ENCODE assay signal across 24 cellular contexts in genomic region chr5:148873690-148874485, GRCh38. TPM values are rescaled to one million over a fixed set of nuclear protein-coding genes. Genes with fewer than 3 reads are reported as not detected.
DNase-seq lines count a peak whose midpoint lies in the region; TF ChIP-seq lines count a peak whose summit lies in the region.
"Had no signal": no experiment of that assay in that cellular context is flagged by ENCODE, and none has a peak within 500 bp of the region (broad histone marks: within the 10 kb centered on the region; RNA-seq: fewer than 3 reads in every experiment).

No MANE protein-coding gene starts in this region.

- H3K27ac ChIP-seq in right atrium auricular region, result peak overlapping the region; percentile 26 to 50
- H3K27ac ChIP-seq in skeletal muscle tissue (ENCODE audit: low read depth, low read length), result peak overlapping the region; percentile 32
- H3K27ac ChIP-seq: colonic mucosa, Peyer's patch, sigmoid colon had no signal

- no peak for TF ChIP-seq CTCF in right atrium auricular region (IDR thresholded peaks at IDR 0.05)

- H3K4me1 ChIP-seq in right atrium auricular region (peaks cover 0 to 27% of the 10 kb centered on the region in 2 donors), skeletal muscle tissue (ENCODE audit: control insufficient read depth in 3 of 3, insufficient read depth in 3 of 3, low read length in 3 of 3) (peaks cover 14 to 27% (median 26%) of the 10 kb centered on the region in 3 donors)
- H3K4me1 ChIP-seq: colonic mucosa, Peyer's patch had no signal

- H3K27me3 ChIP-seq in right atrium auricular region (no peaks in the 10 kb centered on the region), skeletal muscle tissue (ENCODE audit: control insufficient read depth in 3 of 3, insufficient read depth in 3 of 3, low read length in 3 of 3) (no peaks in the 10 kb centered on the region)
- H3K27me3 ChIP-seq: colonic mucosa, Peyer's patch, sigmoid colon had no signal

- H3K9me3 ChIP-seq in right atrium auricular region (no peaks in the 10 kb centered on the region), skeletal muscle tissue (ENCODE audit: control insufficient read depth in 3 of 3, low read length in 3 of 3) (no peaks in the 10 kb centered on the region)
- H3K9me3 ChIP-seq: colonic mucosa, Peyer's patch, sigmoid colon had no signal

- H3K36me3 ChIP-seq in right atrium auricular region (no peaks in the 10 kb centered on the region), skeletal muscle tissue (ENCODE audit: control insufficient read depth in 3 of 3, insufficient read depth in 3 of 3, low read length in 3 of 3) (no peaks in the 10 kb centered on the region)
- H3K36me3 ChIP-seq: colonic mucosa, Peyer's patch, sigmoid colon had no signal

- H3K9ac ChIP-seq in skeletal muscle tissue (ENCODE audit: low read depth in 1 of 3, low read length in 3 of 3), result no peak overlapping the region

- DNase-seq in NCI-H446 treated with DMSO at 0.1 percent for 48 hours (lab: John Stamatoyannopoulos, UW), result peak; percentile 27
- DNase-seq in dermis blood vessel endothelial cell, result peak; percentile 48
- DNase-seq in right atrium auricular region (ENCODE audit: low spot score), result no peak
- DNase-seq in RKO (ENCODE audit: low spot score), result no peak
- DNase-seq in ureter (ENCODE audit: low spot score), result no peak
- DNase-seq in stimulated activated naive CD4-positive, alpha-beta T cell (lab: John Stamatoyannopoulos, UW), result no peak
- DNase-seq: activated CD4-positive, alpha-beta T cell treated with anti-CD3 and anti-CD28 coated beads, Interleukin-2, amount 10 ng/mL, durations not matched to agents 24 days and 14 days; activated naive CD4-positive, alpha-beta T cell; activated T-cell treated with anti-CD3 and anti-CD28 coated beads, Interleukin-2, amount 50 U/mL, for 4 hours; C1 segment of cervical spinal cord; colonic mucosa; HCEC 1CT; Kasumi-1; MV-4-11; NCI-H1694; NCI-H2171 treated with DMSO at 0.1 percent for 48 hours; NCI-H524 treated with DMSO at 0.1 percent for 48 hours; Peyer's patch; posterior cingulate gyrus; sigmoid colon; substantia nigra; T-helper 2 cell had no signal

- H3K4me3 ChIP-seq in right atrium auricular region (no peak overlapping the region), skeletal muscle tissue (ENCODE audit: low read length in 3 of 3) (no peak overlapping the region)
- H3K4me3 ChIP-seq: colonic mucosa, Peyer's patch, sigmoid colon had no signal

RNA-seq across cellular contexts. Expression of gene ADRB2, which starts 47.5 kb away (rescaled TPM):
- 11.7 and 14.8 TPM in 2 replicates for total RNA-seq in dermis blood vessel endothelial cell
- total RNA-seq in right atrium auricular region, result 1 to 10 TPM; 7.3 to 7.7 TPM
- 3.1 TPM for total RNA-seq in skeletal muscle tissue
- total RNA-seq in ureter, result 5.7 TPM
- total RNA-seq: HepG2 had no signal

Comparison
In these comparisons a context has a peak if more than half of its experiments do, and no peak if none do; other contexts are left out.
1. DNase-seq: peak in NCI-H446 treated with DMSO at 0.1 percent for 48 hours (single experiment) and dermis blood vessel endothelial cell (single experiment); none in right atrium auricular region (single experiment), RKO (single experiment), ureter (single experiment) and stimulated activated naive CD4-positive, alpha-beta T cell (0 of 6).